Comparison of ENCODE assay signal across 1 cellular context in the genomic region with DNA sequence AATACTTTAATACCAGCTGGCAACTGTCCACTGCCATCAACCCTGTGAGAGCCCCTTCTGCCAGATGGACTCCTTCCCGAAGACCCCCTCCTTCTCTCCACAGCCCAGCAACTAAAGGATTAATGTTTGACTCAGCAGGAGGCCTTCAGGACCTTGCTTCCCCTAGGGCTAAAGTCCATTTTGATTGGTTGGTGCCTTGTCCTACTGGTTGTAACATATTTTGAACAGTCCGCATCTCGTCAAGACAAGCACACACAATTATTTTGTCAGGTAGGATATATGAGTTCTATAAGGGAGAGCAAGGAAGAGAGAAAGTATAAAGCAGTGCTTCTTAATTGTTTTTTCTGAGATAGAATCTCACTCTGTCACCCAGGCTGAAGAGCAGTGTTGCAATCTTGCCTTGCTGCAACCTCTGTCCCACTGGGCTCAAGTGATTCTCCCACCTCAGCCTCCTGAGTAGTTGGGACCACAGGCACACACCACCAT.
TF ChIP-seq lines count a peak whose summit lies in the region.

No MANE protein-coding gene starts in this region.

TF ChIP-seq in K562, 482 proteins besides CTCF, POLR2A, EP300 and RAD21 (continued from another document):
- TF ChIP-seq FUS (optimal IDR thresholded peaks at IDR 0.05; ENCODE audit: low read depth, low read length), result no peak
- TF ChIP-seq CEBPG (CRISPR knock-in tag; IDR thresholded peaks at IDR 0.05), result no peak
- peak in 1 of 2 experiments; percentile 64; a peak in 1 of 4 replicates for TF ChIP-seq CEBPG (tag; conservative IDR thresholded peaks at IDR 0.05 in 1 of 2, IDR thresholded peaks at IDR 0.05 in 1 of 2)
- TF ChIP-seq CEBPB (tag; IDR thresholded peaks at IDR 0.05), result peak; percentile 85
- no peak for TF ChIP-seq ZNF280B (CRISPR knock-in tag; IDR thresholded peaks at IDR 0.05)
- TF ChIP-seq ZNF280A (IDR thresholded peaks at IDR 0.05; ENCODE audit: low read depth, partially characterized antibody), result no peak
